In genomic region chr11:29227816-29228215, GRCh38 we compare ENCODE assay signal across 12 cellular contexts.
"Had no signal": no experiment of that assay in that cellular context is flagged by ENCODE, and none has a peak within 500 bp of the region (broad histone marks: within the 10 kb centered on the region; RNA-seq: fewer than 3 reads in every experiment).

No MANE protein-coding gene starts in this region.

- H3K4me1 ChIP-seq: right lobe of liver, spleen had no signal

- H3K27me3 ChIP-seq: right lobe of liver, spleen had no signal

- DNase-seq: activated CD4-positive, alpha-beta memory T cell treated with anti-CD3 and anti-CD28 coated beads, Interleukin-2, amount 10 ng/mL, durations not matched to agents 7 days and 5 days; activated CD4-positive, alpha-beta T cell treated with anti-CD3 and anti-CD28 coated beads for 4 hours; activated effector memory CD4-positive, alpha-beta T cell treated with anti-CD3 and anti-CD28 coated beads, Interleukin-2, amount 50 U/mL, for 16 hours; activated T-cell treated with anti-CD3 and anti-CD28 coated beads, Interleukin-2, amount 50 U/mL, for 24 hours; erythroblast; foreskin melanocyte; mesenchymal stem cell; natural killer cell; right lobe of liver; spleen; T-helper 2 cell had no signal

- H3K27ac ChIP-seq: right lobe of liver, spleen had no signal

- H3K36me3 ChIP-seq: right lobe of liver, spleen had no signal

- ATAC-seq: activated naive CD4-positive, alpha-beta T cell treated with anti-CD3 and anti-CD28 coated beads, Interleukin-2, amount 50 U/mL, for 72 hours; natural killer cell; right lobe of liver had no signal

- H3K4me3 ChIP-seq: right lobe of liver, spleen had no signal

- H3K9me3 ChIP-seq: right lobe of liver had no signal
